7 cellular contexts compared by ENCODE assay signal in genomic region chr19:54029930-54030490, GRCh38. TPM values are rescaled to one million over a fixed set of nuclear protein-coding genes. Genes with fewer than 3 reads are reported as not detected.
DNase-seq lines count a peak whose midpoint lies in the region; ATAC-seq and TF ChIP-seq lines count a peak whose summit lies in the region.

No MANE protein-coding gene starts in this region.

- H3K23ac ChIP-seq in mesenchymal stem cell (ENCODE audit: low read length in 2 of 2): no peak overlapping the region

- TF ChIP-seq CTCF in GM12864 (IDR thresholded peaks at IDR 0.05; ENCODE audit: low read depth, low read length, missing control alignments) (peak; percentile 73), choroid plexus epithelial cell (conservative IDR thresholded peaks at IDR 0.05; ENCODE audit: low read depth, low read length) (peak; percentile 81)

- H2BK12ac ChIP-seq in mesenchymal stem cell (ENCODE audit: low read length in 2 of 2): no peak overlapping the region

- no peak overlapping the region for H2BK5ac ChIP-seq in mesenchymal stem cell (ENCODE audit: low read depth, low read length, poor library complexity, severe bottlenecking)

- no peak overlapping the region for H4K91ac ChIP-seq in mesenchymal stem cell (ENCODE audit: low read length)

- H3K9ac ChIP-seq in mesenchymal stem cell (ENCODE audit: low read length): no peak overlapping the region

- no peak overlapping the region for H2BK15ac ChIP-seq in mesenchymal stem cell (ENCODE audit: low read depth, poor library complexity, severe bottlenecking)

- no peak overlapping the region for H4K8ac ChIP-seq in mesenchymal stem cell (ENCODE audit: low read length)

- H3K36me3 ChIP-seq in mesenchymal stem cell (ENCODE audit: control insufficient read depth in 1 of 2, insufficient read depth in 2 of 2, low read depth in 1 of 2, low read length in 2 of 2): no peaks in the 10 kb centered on the region

- H3K18ac ChIP-seq in mesenchymal stem cell (ENCODE audit: low read depth in 1 of 2, low read length in 2 of 2): no peak overlapping the region

- 36% methylated on average over 9 of the region's 9 CpGs for WGBS in mesenchymal stem cell

- H3K27ac ChIP-seq in mesenchymal stem cell (ENCODE audit: low read length, poor library complexity, severe bottlenecking): no peak overlapping the region

- no peak overlapping the region for H3K14ac ChIP-seq in mesenchymal stem cell (ENCODE audit: low read length in 2 of 2)

- ATAC-seq in GM21515 (IDR thresholded peaks at IDR 0.05; ENCODE audit: unreplicated experiment): no peak

- no peak overlapping the region for H2AFZ ChIP-seq in mesenchymal stem cell (ENCODE audit: low read depth, low read length)

- H3K4me1 ChIP-seq in mesenchymal stem cell (ENCODE audit: control insufficient read depth, insufficient read depth, low read depth, low read length): no peaks in the 10 kb centered on the region

- H3K4me2 ChIP-seq in mesenchymal stem cell (ENCODE audit: low read length, poor library complexity, severe bottlenecking): no peak overlapping the region

- H3K9me3 ChIP-seq in mesenchymal stem cell (ENCODE audit: control insufficient read depth, low read length): no peaks in the 10 kb centered on the region

- no peak overlapping the region for H2AK5ac ChIP-seq in mesenchymal stem cell (ENCODE audit: low read length, severe bottlenecking)

- H2BK120ac ChIP-seq in mesenchymal stem cell (ENCODE audit: low read depth, low read length): no peak overlapping the region

- no peaks in the 10 kb centered on the region for H3K27me3 ChIP-seq in mesenchymal stem cell (ENCODE audit: control insufficient read depth in 1 of 2, insufficient read depth in 1 of 2, low read length in 2 of 2)

- DNase-seq in GM12864 (ENCODE audit: low read depth) (peak; percentile 10), NCI-H1092 (lab: John Stamatoyannopoulos, UW) (peak; percentile 9), choroid plexus epithelial cell (ENCODE audit: low read depth) (peak; percentile 77), mesenchymal stem cell (peak; percentile 55)
- peak; percentile 55 for DNase-seq in activated CD4-positive, CD25-positive, alpha-beta regulatory T cell treated with anti-CD3 and anti-CD28 coated beads, Interleukin-2, amount 50 U/mL, for 72 hours
- peak; percentile 24 for DNase-seq in stimulated activated CD8-positive, alpha-beta memory T cell treated with anti-CD3 and anti-CD28 coated beads, Interleukin-4, amount 100 ng/mL, for 24 hours (ENCODE audit: low read depth)

- no peak overlapping the region for H3K4ac ChIP-seq in mesenchymal stem cell (ENCODE audit: low read depth in 1 of 2, low read length in 2 of 2)

- H3K4me3 ChIP-seq in GM12864 (ENCODE audit: low read depth, low read length) (no peak overlapping the region), choroid plexus epithelial cell (ENCODE audit: low read depth, low read length) (no peak overlapping the region), mesenchymal stem cell (ENCODE audit: insufficient read depth in 1 of 2, low read depth in 1 of 2, low read length in 2 of 2) (no peak overlapping the region)

- no peaks in the 10 kb centered on the region for H3K79me1 ChIP-seq in mesenchymal stem cell (replicated peaks; ENCODE audit: low read length, poor library complexity, severe bottlenecking)

RNA-seq across cellular contexts. Expression of gene VSTM1, which starts 33.7 kb away (rescaled TPM):
- polyA plus RNA-seq in mesenchymal stem cell (2013, experiment 1 of 2): not detected
- not detected for polyA plus RNA-seq in mesenchymal stem cell (2013, experiment 2 of 2)

RNA-seq across cellular contexts. Expression of gene CACNG6, which starts 38.6 kb away (rescaled TPM):
- polyA plus RNA-seq in mesenchymal stem cell (2013, experiment 1 of 2): 0.04 TPM
- 0.04 TPM for polyA plus RNA-seq in mesenchymal stem cell (2013, experiment 2 of 2)

RNA-seq across cellular contexts. Expression of gene TARM1, which starts 51.2 kb away (rescaled TPM):
- polyA plus RNA-seq in mesenchymal stem cell (2013, experiment 1 of 2): not detected
- polyA plus RNA-seq in mesenchymal stem cell (2013, experiment 2 of 2): not detected

Comparison
In these comparisons a context has a peak if more than half of its experiments do, and no peak if none do; other contexts are left out.
1. DNase-seq: peak in every context shown above with its lines; median percentile 77 in choroid plexus epithelial cell; 55 in activated CD4-positive, CD25-positive, alpha-beta regulatory T cell treated with anti-CD3 and anti-CD28 coated beads, Interleukin-2, amount 50 U/mL, for 72 hours; 55 in mesenchymal stem cell; 24 in stimulated activated CD8-positive, alpha-beta memory T cell treated with anti-CD3 and anti-CD28 coated beads, Interleukin-4, amount 100 ng/mL, for 24 hours; 10 in GM12864; 9 in NCI-H1092.